12 cellular contexts compared by ENCODE assay signal in genomic region chr1:179061360-179062282, GRCh38.
"Had no signal": no experiment of that assay in that cellular context is flagged by ENCODE, and none has a peak within 500 bp of the region (broad histone marks: within the 10 kb centered on the region; RNA-seq: fewer than 3 reads in every experiment).

No MANE protein-coding gene starts in this region.

- H3K9me3 ChIP-seq: esophagus muscularis mucosa, sigmoid colon, transverse colon had no signal

- H3K4me3 ChIP-seq: esophagus muscularis mucosa, sigmoid colon, transverse colon had no signal

- ATAC-seq: naive thymus-derived CD8-positive, alpha-beta T cell; stimulated activated naive B cell treated with anti-CD40 and anti-IgM and Interleukin-4, amounts not matched to agents 10 μg/mL and 1 μg/mL and 100 μg/mL, for 72 hours had no signal

- H3K27me3 ChIP-seq: esophagus muscularis mucosa, sigmoid colon, transverse colon had no signal

- H3K27ac ChIP-seq: esophagus muscularis mucosa, transverse colon, VCaP had no signal

- H3K4me1 ChIP-seq: transverse colon had no signal

- DNase-seq: activated CD4-positive, alpha-beta memory T cell treated with anti-CD3 and anti-CD28 coated beads, Interleukin-2, amount 10 ng/mL, durations not matched to agents 7 days and 5 days; activated naive CD4-positive, alpha-beta T cell; foreskin fibroblast; head of caudate nucleus; naive thymus-derived CD8-positive, alpha-beta T cell; sigmoid colon; stimulated activated CD4-positive, alpha-beta T cell treated with anti-CD3 and anti-CD28 coated beads, Interleukin-2, amount 100 ng/mL, for 24 hours; stimulated activated naive B cell treated with anti-CD40 and anti-IgM and Interleukin-4, amounts not matched to agents 10 μg/mL and 1 μg/mL and 100 μg/mL, for 72 hours; T-helper 9 cell; transverse colon had no signal
